25 cellular contexts compared by ENCODE assay signal in the genomic region with DNA sequence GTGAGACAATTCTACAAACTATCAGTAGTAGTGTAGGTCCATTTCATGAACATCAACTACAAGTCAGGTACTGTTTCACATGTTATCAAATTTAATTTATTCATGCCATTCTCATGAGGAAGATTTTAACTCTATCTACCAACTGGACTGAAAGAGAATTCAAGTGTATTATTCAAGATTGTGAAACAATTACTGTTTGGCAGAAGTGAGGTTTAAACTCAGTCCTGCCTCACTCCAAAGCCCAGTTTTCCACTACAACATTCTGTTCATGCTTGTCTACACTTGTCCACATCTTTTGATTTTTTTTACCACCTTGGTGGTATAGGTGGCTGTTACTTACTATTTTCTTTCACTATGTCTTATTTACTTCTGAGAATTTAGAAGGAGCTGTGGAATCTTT.
DNase-seq lines count a peak whose midpoint lies in the region; ATAC-seq, FAIRE-seq and TF ChIP-seq lines count a peak whose summit lies in the region.
"Had no signal": no experiment of that assay in that cellular context is flagged by ENCODE, and none has a peak within 500 bp of the region (broad histone marks: within the 10 kb centered on the region; RNA-seq: fewer than 3 reads in every experiment).

No MANE protein-coding gene starts in this region.

- POLR2A ChIA-PET in HepG2 (lab: Yijun Ruan, JAX) = no interaction called here

- no peaks in the 10 kb centered on the region for H3K27me3 ChIP-seq in HepG2 (ENCODE audit: control insufficient read depth in 1 of 2, insufficient read depth in 2 of 2, low read length in 2 of 2)
- no peaks in the 10 kb centered on the region for H3K27me3 ChIP-seq in right lobe of liver
- no peaks in the 10 kb centered on the region for H3K27me3 ChIP-seq in bronchial epithelial cell (ENCODE audit: control insufficient read depth, insufficient read depth, low read length)
- H3K27me3 ChIP-seq: Peyer's patch, SJSA1 had no signal

- TF ChIP-seq EP300 in HepG2 (IDR thresholded peaks at IDR 0.05; ENCODE audit: low read depth in 2 of 2, low read length in 2 of 2) = no peak
- no peak for TF ChIP-seq EP300 in HepG2 (CRISPR knock-in tag; IDR thresholded peaks at IDR 0.05; ENCODE audit: borderline replicate concordance)

- no peak overlapping the region for H2AFZ ChIP-seq in HepG2 (ENCODE audit: low read length)

- no peak overlapping the region for H3K27ac ChIP-seq in HepG2 (ENCODE audit: extremely low read length, insufficient read depth, low read length)
- no peak overlapping the region for H3K27ac ChIP-seq in right lobe of liver
- H3K27ac ChIP-seq: C4-2B, HL-60, Peyer's patch, SJSA1 had no signal

- in situ Hi-C loops in HepG2 (cut with HindIII; ENCODE audit: extremely low pct_ligation_motif_present, low pct_unique_long_range_greater_than_20kb) = no loop called here

- no peak for TF ChIP-seq POLR2A in HepG2 (IDR thresholded peaks at IDR 0.05; ENCODE audit: insufficient read depth in 1 of 2, low read depth in 2 of 2, low read length in 2 of 2)
- TF ChIP-seq POLR2A in right lobe of liver (IDR thresholded peaks at IDR 0.05) = no peak

- TF ChIP-seq RAD21 in HepG2 (CRISPR knock-in tag; IDR thresholded peaks at IDR 0.05) = no peak

- H3K4me1 ChIP-seq in HepG2 (ENCODE audit: insufficient read depth, low read length) = no peaks in the 10 kb centered on the region; the same call in 1 of the 2 replicates
- H3K4me1 ChIP-seq in right lobe of liver = no peaks in the 10 kb centered on the region
- H3K4me1 ChIP-seq: Peyer's patch had no signal

- DNase-seq in HepG2 (ENCODE audit: low spot score) = no peak
- no peak for DNase-seq in right lobe of liver
- DNase-seq in bronchial epithelial cell (ENCODE audit: low read depth) = peak; percentile 80
- peak; percentile 35 for DNase-seq in fibroblast of pulmonary artery (ENCODE audit: low read depth)
- DNase-seq in renal cortical epithelial cell (ENCODE audit: low read depth) = peak; percentile 28
- DNase-seq in ecto neural progenitor cell (ENCODE audit: low spot score) = no peak
- DNase-seq: Calu3; CD8-positive, alpha-beta memory T cell; H7; KG1; NCI-H1105 treated with DMSO at 0.1 percent for 48 hours; NCI-H2029 treated with DMSO at 0.1 percent for 48 hours; NCI-H2171 treated with DMSO at 0.1 percent for 48 hours; NCI-H524 treated with DMSO at 0.1 percent for 48 hours; NCI-H82; Peyer's patch had no signal

- H3K36me3 ChIP-seq in HepG2 (replicated peaks in 1 of 2; ENCODE audit: control insufficient read depth in 1 of 2, insufficient read depth in 2 of 2, low read length in 2 of 2) = no peaks in the 10 kb centered on the region
- no peaks in the 10 kb centered on the region for H3K36me3 ChIP-seq in right lobe of liver
- no peaks in the 10 kb centered on the region for H3K36me3 ChIP-seq in bronchial epithelial cell (ENCODE audit: control insufficient read depth, insufficient read depth, low read length)
- H3K36me3 ChIP-seq: Peyer's patch, SJSA1 had no signal

- H4K20me1 ChIP-seq in HepG2 (ENCODE audit: insufficient read depth, low read length) = no peaks in the 10 kb centered on the region

- ATAC-seq in HepG2 (no peak), right lobe of liver (no peak), HG03025 (IDR thresholded peaks at IDR 0.05; ENCODE audit: low FRiP score, unreplicated experiment) (no peak), GM21528 (IDR thresholded peaks at IDR 0.05; ENCODE audit: low FRiP score, unreplicated experiment) (no peak)
- ATAC-seq: Right ventricle myocardium inferior had no signal

- H3K4me2 ChIP-seq in HepG2 (ENCODE audit: low read depth, low read length) = no peak overlapping the region

- no peaks in the 10 kb centered on the region for H3K79me2 ChIP-seq in HepG2 (ENCODE audit: insufficient read depth, low read length)

- BruUV-seq in HepG2 (replicated peaks; lab: Mats Ljungman, UMichigan) = no TSS peak

- H3K9ac ChIP-seq in HepG2 (ENCODE audit: insufficient read depth, low read depth, low read length) = no peak overlapping the region

- no peaks in the 10 kb centered on the region for H3K9me3 ChIP-seq in HepG2 (ENCODE audit: low read length)
- H3K9me3 ChIP-seq in right lobe of liver = no peaks in the 10 kb centered on the region
- H3K9me3 ChIP-seq: Peyer's patch, SJSA1 had no signal

- H3K4me3 ChIP-seq in HepG2 (replicated peaks in 1 of 3; ENCODE audit: insufficient read depth in 1 of 3, low read depth in 2 of 3, low read length in 3 of 3) (no peak overlapping the region), right lobe of liver (no peak overlapping the region), bronchial epithelial cell (ENCODE audit: low read depth, low read length) (no peak overlapping the region), fibroblast of pulmonary artery (replicated peaks; ENCODE audit: low read depth, low read length) (no peak overlapping the region)
- H3K4me3 ChIP-seq: Peyer's patch, SJSA1 had no signal

- no peak for TF ChIP-seq CTCF in HepG2 (CRISPR knock-in tag; IDR thresholded peaks at IDR 0.05)
- TF ChIP-seq CTCF in right lobe of liver (IDR thresholded peaks at IDR 0.05) = no peak
- no peak for TF ChIP-seq CTCF in bronchial epithelial cell (IDR thresholded peaks at IDR 0.05; ENCODE audit: insufficient read depth, low read length, severe bottlenecking)
- TF ChIP-seq CTCF in fibroblast of pulmonary artery (IDR thresholded peaks at IDR 0.05; ENCODE audit: low read length, missing control alignments) = no peak

- FAIRE-seq in HepG2 (lab: Jason Lieb, UNC) (no peak), bronchial epithelial cell (lab: Jason Lieb, UNC) (no peak)
- FAIRE-seq: G401.6, GM12892, GM18507 had no signal

- intact Hi-C loops in HepG2 (cut with micrococcal nuclease; ENCODE audit: unreplicated experiment) = no loop called here
- intact Hi-C loops in right lobe of liver (cut with DNase I) = no loop called here

- CTCF ChIA-PET in HepG2 (lab: Yijun Ruan, JAX; ENCODE audit: low intra/inter-chr PET ratio, low total read pairs) = no interaction called here

TF ChIP-seq in HepG2, 621 proteins besides CTCF, POLR2A, EP300 and RAD21:
- no peak for TF ChIP-seq ZNF879 (CRISPR knock-in tag; IDR thresholded peaks at IDR 0.05)
- TF ChIP-seq CEBPB (IDR thresholded peaks at IDR 0.05; ENCODE audit: borderline replicate concordance, low read depth, low read length) = peak; percentile 41; the same call in 1 of the 2 replicates
TF ChIP-seq in HepG2: peak in this region for 1.

Comparison
In these comparisons a context has a peak if more than half of its experiments do, and no peak if none do; other contexts are left out.
1. DNase-seq: peak in bronchial epithelial cell (single experiment), fibroblast of pulmonary artery (single experiment) and renal cortical epithelial cell (single experiment); none in HepG2 (single experiment), right lobe of liver (0 of 3) and ecto neural progenitor cell (single experiment).